Comparison of ENCODE assay signal across 30 cellular contexts in genomic region chr22:50140615-50141014, GRCh38. TPM values are rescaled to one million over a fixed set of nuclear protein-coding genes. Genes with fewer than 3 reads are reported as not detected.
DNase-seq lines count a peak whose midpoint lies in the region; ATAC-seq, FAIRE-seq and TF ChIP-seq lines count a peak whose summit lies in the region.
"Had no signal": no experiment of that assay in that cellular context is flagged by ENCODE, and none has a peak within 500 bp of the region (broad histone marks: within the 10 kb centered on the region; RNA-seq: fewer than 3 reads in every experiment).

No MANE protein-coding gene starts in this region.

- BruUV-seq in MCF 10A (replicated peaks; lab: Mats Ljungman, UMichigan) (no TSS peak), mammary epithelial cell (replicated peaks; lab: Mats Ljungman, UMichigan) (no TSS peak)

- peaks cover 6% of the 10 kb centered on the region for H3K4me1 Mint-ChIP-seq in MCF 10A (ENCODE audit: insufficient read depth, unreplicated experiment)
- H3K4me1 Mint-ChIP-seq in stimulated activated naive B cell treated with anti-CD40 and anti-IgM and Interleukin-4, amounts not matched to agents 10 μg/mL and 1 μg/mL and 100 μg/mL, for 72 hours, result peaks cover 0 to 5% of the 10 kb centered on the region in 2 donors
- H3K4me1 Mint-ChIP-seq: activated naive CD8-positive, alpha-beta T cell treated with anti-CD3 and anti-CD28 coated beads for 36 hours; CD8-positive, alpha-beta memory T cell had no signal

- H2AFZ ChIP-seq in mammary epithelial cell (ENCODE audit: low read depth, low read length), result no peak overlapping the region
- H2AFZ ChIP-seq: GM23248 had no signal

- H3K27ac Mint-ChIP-seq in MCF 10A (ENCODE audit: low read depth, unreplicated experiment), result no peak overlapping the region
- H3K27ac Mint-ChIP-seq in stimulated activated naive B cell treated with anti-CD40 and anti-IgM and Interleukin-4, amounts not matched to agents 10 μg/mL and 1 μg/mL and 100 μg/mL, for 72 hours, result no peak overlapping the region
- H3K27ac Mint-ChIP-seq: activated naive CD8-positive, alpha-beta T cell treated with anti-CD3 and anti-CD28 coated beads for 36 hours; CD8-positive, alpha-beta memory T cell; effector memory CD8-positive, alpha-beta T cell; naive thymus-derived CD4-positive, alpha-beta T cell had no signal

- dilution Hi-C loops in mammary epithelial cell (cut with HindIII; ENCODE audit: low sequenced_read_pairs), result no loop called here

- H3K27ac ChIP-seq in mammary epithelial cell (ENCODE audit: insufficient read depth, low read depth, low read length), result no peak overlapping the region
- H3K27ac ChIP-seq in small intestine (ENCODE audit: low read depth in 1 of 2, low read length in 1 of 2), result no peak overlapping the region
- H3K27ac ChIP-seq: cardiac muscle cell, GM23248, sigmoid colon, SJCRH30, tibial nerve had no signal

- H4K20me1 ChIP-seq in mammary epithelial cell (ENCODE audit: insufficient read depth, low read length), result no peaks in the 10 kb centered on the region

- intact Hi-C loops in MCF 10A (cut with micrococcal nuclease) (loop anchor here (10.0 kb wide), 1 partner anchor 354 kb away; no protein-coding TSS in a partner anchor), mammary epithelial cell (cut with micrococcal nuclease) (no loop called here)

- no peaks in the 10 kb centered on the region for H3K27me3 Mint-ChIP-seq in MCF 10A (ENCODE audit: insufficient read depth, unreplicated experiment)
- peaks cover 9 to 11% of the 10 kb centered on the region in 2 donors for H3K27me3 Mint-ChIP-seq in stimulated activated naive B cell treated with anti-CD40 and anti-IgM and Interleukin-4, amounts not matched to agents 10 μg/mL and 1 μg/mL and 100 μg/mL, for 72 hours

- no peaks in the 10 kb centered on the region for H3K9me3 ChIP-seq in mammary epithelial cell (replicated peaks; ENCODE audit: insufficient read depth, low read length)
- no peaks in the 10 kb centered on the region for H3K9me3 ChIP-seq in small intestine (ENCODE audit: control insufficient read depth, low read depth)
- H3K9me3 ChIP-seq: sigmoid colon, SJCRH30, tibial nerve had no signal

- H3K36me3 Mint-ChIP-seq in MCF 10A (ENCODE audit: insufficient read depth, unreplicated experiment), result no peaks in the 10 kb centered on the region
- H3K36me3 Mint-ChIP-seq in stimulated activated naive B cell treated with anti-CD40 and anti-IgM and Interleukin-4, amounts not matched to agents 10 μg/mL and 1 μg/mL and 100 μg/mL, for 72 hours, result no peaks in the 10 kb centered on the region
- H3K36me3 Mint-ChIP-seq: activated naive CD8-positive, alpha-beta T cell treated with anti-CD3 and anti-CD28 coated beads for 36 hours; CD8-positive, alpha-beta memory T cell; naive thymus-derived CD4-positive, alpha-beta T cell had no signal

- TF ChIP-seq CTCF in MCF 10A (IDR thresholded peaks at IDR 0.05; ENCODE audit: unreplicated experiment) (no peak), mammary epithelial cell (conservative IDR thresholded peaks at IDR 0.05 in 1 of 2, IDR thresholded peaks at IDR 0.05 in 1 of 2; ENCODE audit: extremely low read depth in 1 of 2, insufficient read depth in 1 of 2, low read depth in 1 of 2, low read length in 2 of 2) (no peak), fibroblast of mammary gland (conservative IDR thresholded peaks at IDR 0.05; ENCODE audit: control insufficient read depth, insufficient read depth, low read depth, low read length) (no peak)

- no peak overlapping the region for H3K9ac ChIP-seq in mammary epithelial cell (ENCODE audit: insufficient read depth, low read length)
- H3K9ac ChIP-seq: GM23248 had no signal

- no peak overlapping the region for H3K4me2 ChIP-seq in mammary epithelial cell (ENCODE audit: insufficient read depth, low read depth, low read length)

- ATAC-seq in stimulated activated naive B cell treated with anti-CD40 and anti-IgM and Interleukin-4, amounts not matched to agents 10 μg/mL and 1 μg/mL and 100 μg/mL, for 72 hours (replicated peaks), result no peak
- ATAC-seq: effector memory CD8-positive, alpha-beta T cell; naive thymus-derived CD4-positive, alpha-beta T cell had no signal

- no peaks in the 10 kb centered on the region for H3K4me1 ChIP-seq in mammary epithelial cell (ENCODE audit: insufficient read depth, low read length)
- no peaks in the 10 kb centered on the region for H3K4me1 ChIP-seq in small intestine (ENCODE audit: control insufficient read depth in 2 of 2, insufficient read depth in 1 of 2, low read depth in 1 of 2, low read length in 1 of 2)
- H3K4me1 ChIP-seq: SJCRH30, tibial nerve had no signal

- FAIRE-seq in small intestine (lab: Jason Lieb, UNC), result no peak
- FAIRE-seq: astrocyte, GM18507 had no signal

- in situ Hi-C loops in mammary epithelial cell (cut with MboI; ENCODE audit: low sequenced_read_pairs in 2 of 2), result no loop called here

- H3K4me3 Mint-ChIP-seq in MCF 10A (ENCODE audit: unreplicated experiment), result no peak overlapping the region
- no peak overlapping the region for H3K4me3 Mint-ChIP-seq in stimulated activated naive B cell treated with anti-CD40 and anti-IgM and Interleukin-4, amounts not matched to agents 10 μg/mL and 1 μg/mL and 100 μg/mL, for 72 hours
- H3K4me3 Mint-ChIP-seq: activated naive CD8-positive, alpha-beta T cell treated with anti-CD3 and anti-CD28 coated beads for 36 hours; CD8-positive, alpha-beta memory T cell; effector memory CD8-positive, alpha-beta T cell; naive thymus-derived CD4-positive, alpha-beta T cell had no signal

- CTCF ChIA-PET in MCF 10A (lab: Yijun Ruan, JAX), result interaction anchor here (0.6 to 1.2 kb wide), 2 partner anchors 14 to 36 kb away, joined by 3 to 8 read pairs; no protein-coding TSS in a partner anchor
- CTCF ChIA-PET in mammary epithelial cell (lab: Charles Lee; ENCODE audit: low non-redundant PET), result no interaction called here

- H3K4me3 ChIP-seq in mammary epithelial cell (replicated peaks in 1 of 3; ENCODE audit: insufficient read depth in 1 of 3, low read depth in 2 of 3, low read length in 3 of 3) (no peak overlapping the region), fibroblast of mammary gland (ENCODE audit: control insufficient read depth, low read depth, low read length) (no peak overlapping the region), small intestine (ENCODE audit: low read depth in 1 of 2, low read length in 2 of 2) (no peak overlapping the region)
- H3K4me3 ChIP-seq: cardiac muscle cell, GM23248, sigmoid colon, SJCRH30, tibial nerve had no signal

- no peaks in the 10 kb centered on the region for H3K9me3 Mint-ChIP-seq in MCF 10A (ENCODE audit: unreplicated experiment)
- H3K9me3 Mint-ChIP-seq in stimulated activated naive B cell treated with anti-CD40 and anti-IgM and Interleukin-4, amounts not matched to agents 10 μg/mL and 1 μg/mL and 100 μg/mL, for 72 hours, result no peaks in the 10 kb centered on the region
- H3K9me3 Mint-ChIP-seq: activated naive CD8-positive, alpha-beta T cell treated with anti-CD3 and anti-CD28 coated beads for 36 hours; CD8-positive, alpha-beta memory T cell; effector memory CD8-positive, alpha-beta T cell had no signal

- no peaks in the 10 kb centered on the region for H3K27me3 ChIP-seq in mammary epithelial cell (ENCODE audit: insufficient read depth, low read length)
- H3K27me3 ChIP-seq in small intestine (ENCODE audit: control insufficient read depth in 2 of 2, insufficient read depth in 2 of 2, low read length in 2 of 2), result peaks cover 0 to 3% of the 10 kb centered on the region in 2 donors
- H3K27me3 ChIP-seq: cardiac muscle cell, sigmoid colon, SJCRH30, tibial nerve had no signal

- H3K36me3 ChIP-seq in mammary epithelial cell (ENCODE audit: insufficient read depth, low read length) (no peaks in the 10 kb centered on the region), small intestine (ENCODE audit: control insufficient read depth in 2 of 2, insufficient read depth in 2 of 2, low read length in 2 of 2) (no peaks in the 10 kb centered on the region)
- H3K36me3 ChIP-seq: cardiac muscle cell, sigmoid colon, SJCRH30, tibial nerve had no signal

- WGBS in mammary epithelial cell (ENCODE audit: low coverage, missing lambda C conversion rate), result 42% methylated on average over 3 of the region's 3 CpGs
- WGBS in small intestine, 3 donors, result 31 to 66% (median 49%) methylated on average over 3 of the region's 3 CpGs

- DNase-seq in MCF 10A (ENCODE audit: unreplicated experiment) (peak; percentile 14), mammary epithelial cell (no peak), fibroblast of mammary gland (ENCODE audit: low read depth) (peak; percentile 12), small intestine (peak; percentile 62), CD1c-positive myeloid dendritic cell (ENCODE audit: extremely low spot score) (no peak)
- DNase-seq in stimulated activated naive B cell treated with anti-CD40 and anti-IgM and Interleukin-4, amounts not matched to agents 10 μg/mL and 1 μg/mL and 100 μg/mL, for 72 hours, result no peak
- DNase-seq: activated CD4-positive, alpha-beta T cell treated with anti-CD3 and anti-CD28 coated beads for 48 hours; activated CD8-positive, alpha-beta memory T cell treated with anti-CD3 and anti-CD28 coated beads for 24 hours; activated effector memory CD4-positive, alpha-beta T cell treated with Interleukin-2 at 50 U/mL for 16 hours; activated naive CD8-positive, alpha-beta T cell treated with anti-CD3 and anti-CD28 coated beads for 36 hours; CD8-positive, alpha-beta memory T cell; cortex of kidney; effector memory CD8-positive, alpha-beta T cell; GM23248; islet precursor cell; naive thymus-derived CD4-positive, alpha-beta T cell; NCI-H1694; NCI-H446 treated with DMSO at 0.1 percent for 48 hours; sigmoid colon; SJCRH30; stimulated activated CD4-positive, alpha-beta T cell treated with anti-CD3 and anti-CD28 coated beads, Interleukin-4, amount 100 ng/mL, for 24 hours; SW 1271; T-helper 9 cell had no signal

- H3K79me2 ChIP-seq in mammary epithelial cell (ENCODE audit: insufficient read depth, low read length), result no peaks in the 10 kb centered on the region

- POLR2A ChIA-PET in MCF 10A (lab: Yijun Ruan, JAX), result no interaction called here

RNA-seq across cellular contexts. Expression of gene PANX2, which starts 29.9 kb away (rescaled TPM):
- total RNA-seq in MCF 10A (2022) (0.77 and 2.7 TPM in 2 replicates), mammary epithelial cell (1 to 10 TPM in 1 of 2 donors, under 1 TPM in 1; 0.83 to 4.4 TPM)
- polyA plus RNA-seq in mammary epithelial cell (1.8 TPM), small intestine (under 1 TPM in 1 of 3 donors, not detected in 2; 0.36 TPM)
- 0.67 TPM for polyA minus RNA-seq in mammary epithelial cell
- total RNA-seq: GM23248, SJCRH30 had no signal
- polyA plus RNA-seq: CD8-positive, alpha-beta memory T cell; naive thymus-derived CD4-positive, alpha-beta T cell had no signal

RNA-seq across cellular contexts. Expression of gene TRABD, which starts 45.1 kb away (rescaled TPM):
- total RNA-seq in MCF 10A (2022) (60.6 and 63.8 TPM in 2 replicates), mammary epithelial cell (10 to 100 TPM; 25.8 to 63.5 TPM)
- polyA plus RNA-seq in mammary epithelial cell (53.4 TPM), small intestine (10 to 100 TPM; 63.1 to 84.6 (median 70.8) TPM)
- 43.4 TPM for polyA minus RNA-seq in mammary epithelial cell

RNA-seq across cellular contexts. Expression of gene MOV10L1, which starts 50.8 kb away (rescaled TPM):
- not detected in 2 replicates for total RNA-seq in MCF 10A (2022)
- under 1 TPM in 1 of 2 donors, not detected in 1; 0.33 TPM for total RNA-seq in mammary epithelial cell
- polyA plus RNA-seq in mammary epithelial cell, result not detected
- not detected for polyA minus RNA-seq in mammary epithelial cell
- polyA plus RNA-seq in small intestine, result under 1 TPM in 1 of 3 donors, not detected in 2; 0.19 TPM
- total RNA-seq: A673; cardiac muscle cell; CD8-positive, alpha-beta memory T cell; GM23248; naive thymus-derived CD4-positive, alpha-beta T cell; SJCRH30 had no signal
- polyA plus RNA-seq: CD8-positive, alpha-beta memory T cell; GM23248; naive thymus-derived CD4-positive, alpha-beta T cell had no signal

RNA-seq across cellular contexts. Expression of gene MLC1, which starts 55.4 kb away (rescaled TPM):
- not detected in 2 replicates for total RNA-seq in MCF 10A (2022)
- under 1 TPM in 1 of 2 donors, not detected in 1; 0.50 TPM for total RNA-seq in mammary epithelial cell
- 0.02 TPM for polyA plus RNA-seq in mammary epithelial cell
- not detected for polyA minus RNA-seq in mammary epithelial cell
- under 1 TPM in 1 of 3 donors, not detected in 2; 0.03 TPM for polyA plus RNA-seq in small intestine
- total RNA-seq: epithelial cell of proximal tubule, GM23248, LHCN-M2, tibial nerve had no signal
- polyA plus RNA-seq: GM23248 had no signal

Comparison
In these comparisons a context has a peak if more than half of its experiments do, and no peak if none do; other contexts are left out.
1. DNase-seq: peak in MCF 10A (single experiment), fibroblast of mammary gland (single experiment) and small intestine (single experiment); none in mammary epithelial cell (single experiment), CD1c-positive myeloid dendritic cell (single experiment) and stimulated activated naive B cell treated with anti-CD40 and anti-IgM and Interleukin-4, amounts not matched to agents 10 μg/mL and 1 μg/mL and 100 μg/mL, for 72 hours (single experiment).